In the genomic region with DNA sequence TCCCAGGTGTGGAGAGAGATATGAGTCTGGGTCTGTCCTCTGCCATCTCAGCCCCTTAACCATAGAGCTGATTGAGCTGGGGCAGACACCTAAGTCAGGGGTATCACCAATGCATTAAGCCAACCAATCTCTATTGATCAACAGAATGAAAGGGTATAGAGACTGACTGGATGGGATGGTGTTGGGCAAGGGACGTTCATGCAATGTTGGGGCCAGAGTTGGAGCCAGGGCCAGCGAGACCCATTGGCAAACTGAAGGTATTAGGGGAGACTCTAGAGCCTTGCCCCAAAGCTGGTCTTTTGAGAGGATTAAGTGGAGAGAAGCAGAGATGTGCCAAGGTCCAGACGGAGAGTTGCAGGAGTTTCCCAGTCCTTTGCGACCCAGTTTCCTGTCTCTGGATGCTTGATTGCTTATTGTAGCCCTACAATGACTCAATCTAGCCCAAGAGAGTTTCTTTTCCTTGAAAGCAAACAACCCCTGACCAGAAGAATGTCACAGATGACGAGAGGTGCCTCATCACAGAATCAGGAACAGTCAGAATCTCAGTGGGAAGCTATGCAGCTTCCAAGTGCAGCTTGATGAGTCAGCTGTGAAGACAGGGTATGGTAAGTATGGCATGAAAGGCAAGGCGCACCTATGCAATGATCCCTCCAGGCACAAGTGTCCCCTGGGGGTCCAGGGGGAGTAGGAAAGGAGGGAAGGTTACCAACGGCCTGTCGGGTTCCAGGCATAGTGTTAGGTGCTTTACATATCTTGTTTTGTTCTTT, we compare ENCODE assay signal across 17 cellular contexts.
DNase-seq lines count a peak whose midpoint lies in the region; ATAC-seq and TF ChIP-seq lines count a peak whose summit lies in the region.
"Had no signal": no experiment of that assay in that cellular context is flagged by ENCODE, and none has a peak within 500 bp of the region (broad histone marks: within the 10 kb centered on the region; RNA-seq: fewer than 3 reads in every experiment).

No MANE protein-coding gene starts in this region.

- ATAC-seq in foreskin keratinocyte = peak; percentile 95
- ATAC-seq: K562, T-cell had no signal

- H3K27me3 ChIP-seq in foreskin keratinocyte = no peaks in the 10 kb centered on the region
- H3K27me3 ChIP-seq: thyroid gland had no signal

- DNase-seq in activated CD4-positive, alpha-beta memory T cell treated with anti-CD3 and anti-CD28 coated beads for 36 hours = peak; percentile 11
- DNase-seq in activated CD4-positive, alpha-beta memory T cell treated with anti-CD3 and anti-CD28 coated beads, Interleukin-2, amount 10 ng/mL, durations not matched to agents 7 days and 5 days = no peak
- DNase-seq in RPMI7951 (ENCODE audit: low read depth) (peak; percentile 54), foreskin keratinocyte (peak; percentile 35 to 78), dermis blood vessel endothelial cell (no peak), NCI-H146 (lab: John Stamatoyannopoulos, UW) (no peak)
- DNase-seq in activated naive CD4-positive, alpha-beta T cell (lab: John Stamatoyannopoulos, UW) = no peak
- no peak for DNase-seq in stimulated activated naive CD4-positive, alpha-beta T cell (lab: John Stamatoyannopoulos, UW)
- DNase-seq: activated T-cell treated with anti-CD3 and anti-CD28 coated beads, Interleukin-2, amount 50 U/mL, for 72 hours; amniotic stem cell; DMS79 treated with DMSO at 0.1 percent for 48 hours; effector CD8-positive, alpha-beta T cell; glutamatergic neuron; NCI-H2029 treated with DMSO at 0.1 percent for 48 hours; T-cell; thyroid gland had no signal

- no peaks in the 10 kb centered on the region for H3K4me1 Mint-ChIP-seq in activated CD4-positive, alpha-beta memory T cell treated with anti-CD3 and anti-CD28 coated beads for 36 hours (ENCODE audit: low read depth)
- no peaks in the 10 kb centered on the region for H3K4me1 Mint-ChIP-seq in activated CD4-positive, alpha-beta memory T cell treated with anti-CD3 and anti-CD28 coated beads, Interleukin-2, amount 10 ng/mL, durations not matched to agents 7 days and 5 days

- H3K27me3 Mint-ChIP-seq in activated CD4-positive, alpha-beta memory T cell treated with anti-CD3 and anti-CD28 coated beads for 36 hours = no peaks in the 10 kb centered on the region
- peaks cover 12% of the 10 kb centered on the region for H3K27me3 Mint-ChIP-seq in activated CD4-positive, alpha-beta memory T cell treated with anti-CD3 and anti-CD28 coated beads, Interleukin-2, amount 10 ng/mL, durations not matched to agents 7 days and 5 days

- POLR2A ChIA-PET in activated CD4-positive, alpha-beta memory T cell treated with anti-CD3 and anti-CD28 coated beads for 36 hours (lab: Charles Lee) = no interaction called here
- POLR2A ChIA-PET in activated CD4-positive, alpha-beta memory T cell treated with anti-CD3 and anti-CD28 coated beads, Interleukin-2, amount 10 ng/mL, durations not matched to agents 7 days and 5 days (lab: Charles Lee) = no interaction called here

- no peaks in the 10 kb centered on the region for H3K36me3 Mint-ChIP-seq in activated CD4-positive, alpha-beta memory T cell treated with anti-CD3 and anti-CD28 coated beads for 36 hours
- H3K36me3 Mint-ChIP-seq in activated CD4-positive, alpha-beta memory T cell treated with anti-CD3 and anti-CD28 coated beads, Interleukin-2, amount 10 ng/mL, durations not matched to agents 7 days and 5 days (ENCODE audit: low read depth) = no peaks in the 10 kb centered on the region
- H3K36me3 Mint-ChIP-seq: T-cell had no signal

- H3K4me3 Mint-ChIP-seq in activated CD4-positive, alpha-beta memory T cell treated with anti-CD3 and anti-CD28 coated beads for 36 hours = no peak overlapping the region
- H3K4me3 Mint-ChIP-seq in activated CD4-positive, alpha-beta memory T cell treated with anti-CD3 and anti-CD28 coated beads, Interleukin-2, amount 10 ng/mL, durations not matched to agents 7 days and 5 days = no peak overlapping the region
- H3K4me3 Mint-ChIP-seq: activated T-cell treated with anti-CD3 and anti-CD28 coated beads, Interleukin-2, amount 50 U/mL, for 72 hours; T-cell had no signal

- intact Hi-C loops in activated CD4-positive, alpha-beta memory T cell treated with anti-CD3 and anti-CD28 coated beads for 36 hours (cut with micrococcal nuclease) = loop anchor here (2.0 kb wide), 1 partner anchor 31 kb away; no protein-coding TSS in a partner anchor

- no peaks in the 10 kb centered on the region for H3K4me1 ChIP-seq in foreskin keratinocyte
- H3K4me1 ChIP-seq: thyroid gland had no signal

- H3K27ac ChIP-seq in foreskin keratinocyte = no peak overlapping the region
- H3K27ac ChIP-seq: thyroid gland had no signal

- no peak for TF ChIP-seq CTCF in foreskin keratinocyte (conservative IDR thresholded peaks at IDR 0.05)

- H3K27ac Mint-ChIP-seq in activated CD4-positive, alpha-beta memory T cell treated with anti-CD3 and anti-CD28 coated beads for 36 hours = no peak overlapping the region
- H3K27ac Mint-ChIP-seq in activated CD4-positive, alpha-beta memory T cell treated with anti-CD3 and anti-CD28 coated beads, Interleukin-2, amount 10 ng/mL, durations not matched to agents 7 days and 5 days = no peak overlapping the region
- H3K27ac Mint-ChIP-seq: activated T-cell treated with anti-CD3 and anti-CD28 coated beads, Interleukin-2, amount 50 U/mL, for 72 hours; T-cell had no signal

- CTCF ChIA-PET in activated CD4-positive, alpha-beta memory T cell treated with anti-CD3 and anti-CD28 coated beads for 36 hours (lab: Charles Lee) = no interaction called here
- CTCF ChIA-PET in activated CD4-positive, alpha-beta memory T cell treated with anti-CD3 and anti-CD28 coated beads, Interleukin-2, amount 10 ng/mL, durations not matched to agents 7 days and 5 days (lab: Charles Lee) = interaction anchor here (1.0 kb wide), 1 partner anchor 23 kb away, joined by 3 read pairs; no protein-coding TSS in a partner anchor

- H3K9me3 Mint-ChIP-seq in activated CD4-positive, alpha-beta memory T cell treated with anti-CD3 and anti-CD28 coated beads for 36 hours = no peaks in the 10 kb centered on the region
- H3K9me3 Mint-ChIP-seq in activated CD4-positive, alpha-beta memory T cell treated with anti-CD3 and anti-CD28 coated beads, Interleukin-2, amount 10 ng/mL, durations not matched to agents 7 days and 5 days = no peaks in the 10 kb centered on the region
- H3K9me3 Mint-ChIP-seq: activated T-cell treated with anti-CD3 and anti-CD28 coated beads, Interleukin-2, amount 50 U/mL, for 72 hours; T-cell had no signal

Comparison
In these comparisons a context has a peak if more than half of its experiments do, and no peak if none do; other contexts are left out.
1. DNase-seq: peak in activated CD4-positive, alpha-beta memory T cell treated with anti-CD3 and anti-CD28 coated beads for 36 hours (single experiment), RPMI7951 (single experiment) and foreskin keratinocyte (2 of 2); none in activated CD4-positive, alpha-beta memory T cell treated with anti-CD3 and anti-CD28 coated beads, Interleukin-2, amount 10 ng/mL, durations not matched to agents 7 days and 5 days (single experiment), dermis blood vessel endothelial cell (single experiment), activated naive CD4-positive, alpha-beta T cell (0 of 4), NCI-H146 (single experiment) and stimulated activated naive CD4-positive, alpha-beta T cell (0 of 6).